29 cellular contexts compared by ENCODE assay signal in the genomic region with DNA sequence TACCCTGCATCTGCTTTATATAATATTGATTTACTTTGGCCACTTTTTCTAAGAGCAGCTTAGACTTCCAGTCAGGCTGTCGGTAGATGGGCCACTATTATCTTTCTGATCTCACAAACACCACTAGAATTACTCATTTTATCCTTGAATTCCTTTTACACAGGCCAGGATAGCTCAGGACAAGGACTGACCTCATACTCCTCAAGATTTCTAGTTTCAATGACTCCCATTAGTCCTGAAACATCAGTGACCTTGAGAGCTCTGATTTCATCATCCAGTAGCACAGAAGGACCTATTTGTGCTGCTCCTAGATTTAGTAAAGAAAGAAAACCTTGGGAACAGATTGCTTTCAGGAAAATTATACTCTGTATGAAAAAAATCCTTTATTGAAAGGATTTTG.
"Had no signal": no experiment of that assay in that cellular context is flagged by ENCODE, and none has a peak within 500 bp of the region (broad histone marks: within the 10 kb centered on the region; RNA-seq: fewer than 3 reads in every experiment).

No MANE protein-coding gene starts in this region.

- FAIRE-seq: colon, endometrium, endothelial cell of umbilical vein had no signal

- H3K36me3 ChIP-seq: adrenal gland, esophagus squamous epithelium, gastroesophageal sphincter had no signal

- H3K9me3 ChIP-seq: adrenal gland, body of pancreas, esophagus squamous epithelium, gastroesophageal sphincter had no signal

- H3K27me3 ChIP-seq: adrenal gland, body of pancreas, esophagus squamous epithelium, gastroesophageal sphincter had no signal

- H3K4me3 ChIP-seq: adrenal gland, body of pancreas, esophagus squamous epithelium, gastroesophageal sphincter had no signal

- ATAC-seq: activated CD4-positive, alpha-beta T cell treated with anti-CD3 and anti-CD28 coated beads for 36 hours; activated CD8-positive, alpha-beta memory T cell treated with anti-CD3 and anti-CD28 coated beads, Interleukin-2, amount 10 ng/mL, durations not matched to agents 7 days and 5 days; activated CD8-positive, alpha-beta T cell treated with anti-CD3 and anti-CD28 coated beads, Interleukin-2, amount 10 ng/mL, durations not matched to agents 7 days and 5 days; activated naive CD8-positive, alpha-beta T cell treated with anti-CD3 and anti-CD28 coated beads, Interleukin-2, amount 50 U/mL, for 24 hours; body of pancreas; gastroesophageal sphincter; T-helper 17 cell had no signal

- H3K4me1 ChIP-seq: adrenal gland, body of pancreas, gastroesophageal sphincter had no signal

- H3K27ac ChIP-seq: adrenal gland, body of pancreas, epithelial cell of prostate, esophagus squamous epithelium, gastroesophageal sphincter had no signal

- DNase-seq: activated CD4-positive, alpha-beta memory T cell treated with anti-CD3 and anti-CD28 coated beads for 36 hours; activated CD4-positive, alpha-beta T cell treated with anti-CD3 and anti-CD28 coated beads for 36 hours; activated CD4-positive, alpha-beta T cell treated with anti-CD3 and anti-CD28 coated beads, Interleukin-2, amount 10 ng/mL, durations not matched to agents 24 days and 14 days; activated CD4-positive, CD25-positive, alpha-beta regulatory T cell; activated CD4-positive, CD25-positive, alpha-beta regulatory T cell treated with anti-CD3 and anti-CD28 coated beads, Interleukin-2, amount 50 U/mL, for 72 hours; activated CD8-positive, alpha-beta memory T cell treated with anti-CD3 and anti-CD28 coated beads, Interleukin-2, amount 10 ng/mL, durations not matched to agents 7 days and 5 days; activated CD8-positive, alpha-beta memory T cell treated with anti-CD3 and anti-CD28 coated beads, Interleukin-2, amount 50 U/mL, for 4 hours; activated CD8-positive, alpha-beta T cell treated with anti-CD3 and anti-CD28 coated beads, Interleukin-2, amount 10 ng/mL, durations not matched to agents 7 days and 5 days; activated effector memory CD4-positive, alpha-beta T cell treated with anti-CD3 and anti-CD28 coated beads, Interleukin-2, amount 50 U/mL, for 16 hours; activated naive CD4-positive, alpha-beta T cell treated with anti-CD3 and anti-CD28 coated beads for 36 hours; activated naive CD8-positive, alpha-beta T cell treated with anti-CD3 and anti-CD28 coated beads for 36 hours; activated naive CD8-positive, alpha-beta T cell treated with anti-CD3 and anti-CD28 coated beads, Interleukin-2, amount 50 U/mL, for 24 hours; activated T-cell treated with anti-CD3 and anti-CD28 coated beads, Interleukin-2, amount 50 U/mL, for 1 hour; activated T-cell treated with anti-CD3 and anti-CD28 coated beads, Interleukin-2, amount 50 U/mL, for 48 hours; body of pancreas; caudate nucleus; effector CD8-positive, alpha-beta T cell; esophagus squamous epithelium; foreskin melanocyte; head of caudate nucleus; hippocampal formation; T-helper 17 cell; T1000 had no signal
